In genomic region chr3:48655586-48655985, GRCh38 we compare ENCODE assay signal across 8 cellular contexts. TPM values are rescaled to one million over a fixed set of nuclear protein-coding genes. Genes with fewer than 3 reads are reported as not detected.
A peak's percentile ranks its signal among the peaks of the same experiment; 100 is the strongest.
DNase-seq lines count a peak whose midpoint lies in the region; ATAC-seq and TF ChIP-seq lines count a peak whose summit lies in the region.

No MANE protein-coding gene starts in this region.

- H2BK15ac ChIP-seq in neuronal stem cell (ENCODE audit: low read length): peak overlapping the region; percentile 8

- H4K8ac ChIP-seq in neuronal stem cell (ENCODE audit: low read depth, low read length): no peak overlapping the region

- TF ChIP-seq POLR2A in heart left ventricle (IDR thresholded peaks at IDR 0.05) (no peak), uterus (IDR thresholded peaks at IDR 0.05) (no peak)

- WGBS in heart left ventricle, 4 donors: 13 to 16% (median 15%) methylated on average over 20 to 27 of the region's 27 CpGs
- WGBS in neuronal stem cell (ENCODE audit: extremely low coverage in 2 of 2, insufficient read length in 2 of 2, insufficient replicate concordance in 1 of 2), 2 donors: no CpG with 5 or more reads among the region's 27 CpGs

- H3K36me3 ChIP-seq in heart left ventricle (no peaks in the 10 kb centered on the region), neuronal stem cell (replicated peaks in 1 of 2; ENCODE audit: control insufficient read depth in 2 of 2, insufficient read depth in 2 of 2, low read length in 2 of 2) (peaks cover 45 to 92% of the 10 kb centered on the region in 2 donors), uterus (no peaks in the 10 kb centered on the region)

- peak overlapping the region in 6 of 12 donors; percentile 65 to 79 (median 72) for H3K27ac ChIP-seq in heart left ventricle
- peak overlapping the region; percentile 80 for H3K27ac ChIP-seq in neuronal stem cell (replicated peaks; ENCODE audit: low read length)
- peak overlapping the region; percentile 3 to 64 for H3K27ac ChIP-seq in uterus

- H3K4me3 ChIP-seq in heart left ventricle (peak overlapping the region; percentile 33 to 83 (median 68)), neuronal stem cell (ENCODE audit: low read length in 2 of 2) (no peak overlapping the region), uterus (peak overlapping the region; percentile 26 to 40)

- H3K4me3 Mint-ChIP-seq in central memory CD8-positive, alpha-beta T cell: peak overlapping the region; percentile 79

- peak overlapping the region; percentile 14 for H2BK12ac ChIP-seq in neuronal stem cell (ENCODE audit: low read length)

- no peak for TF ChIP-seq CTCF in heart left ventricle (IDR thresholded peaks at IDR 0.05)
- TF ChIP-seq CTCF in uterus (IDR thresholded peaks at IDR 0.05): no peak

- H2AK5ac ChIP-seq in neuronal stem cell (ENCODE audit: low read depth, low read length): peak overlapping the region; percentile 6

- intact Hi-C loops in heart left ventricle (cut with DNase I): no loop called here
- intact Hi-C loops in Right ventricle myocardium superior (cut with DNase I): no loop called here
- intact Hi-C loops in uterus (cut with DNase I; ENCODE audit: low total_unique reads): no loop called here

- no peak overlapping the region for H4K91ac ChIP-seq in neuronal stem cell (ENCODE audit: low read depth, low read length, poor library complexity)

- H3K9ac ChIP-seq in neuronal stem cell (ENCODE audit: low read depth, low read length, poor library complexity): peak overlapping the region; percentile 86

- peaks cover 5% of the 10 kb centered on the region for H3K79me1 ChIP-seq in neuronal stem cell (ENCODE audit: low read depth, low read length)

- no peak overlapping the region for H3K4ac ChIP-seq in neuronal stem cell (ENCODE audit: low read length)

- H3K14ac ChIP-seq in neuronal stem cell (ENCODE audit: low read length): peak overlapping the region; percentile 97

- H3K18ac ChIP-seq in neuronal stem cell (ENCODE audit: low read length): peak overlapping the region; percentile 86

- no peaks in the 10 kb centered on the region for H3K4me1 Mint-ChIP-seq in central memory CD8-positive, alpha-beta T cell

- H3K9me3 ChIP-seq in heart left ventricle: no peaks in the 10 kb centered on the region
- H3K9me3 ChIP-seq in neuronal stem cell (replicated peaks in 1 of 2; ENCODE audit: control insufficient read depth in 2 of 2, insufficient read depth in 1 of 2, low read depth in 1 of 2, low read length in 2 of 2): peaks cover 3 to 18% of the 10 kb centered on the region in 2 donors
- H3K9me3 ChIP-seq in uterus: no peaks in the 10 kb centered on the region

- H3K4me1 ChIP-seq in heart left ventricle: peaks cover 0 to 19% (median 11%) of the 10 kb centered on the region in 12 donors
- H3K4me1 ChIP-seq in neuronal stem cell (ENCODE audit: control insufficient read depth in 2 of 2, insufficient read depth in 1 of 2, low read depth in 1 of 2, low read length in 2 of 2): peaks cover 0 to 10% of the 10 kb centered on the region in 2 donors
- no peaks in the 10 kb centered on the region for H3K4me1 ChIP-seq in uterus

- no peaks in the 10 kb centered on the region for H3K9me3 Mint-ChIP-seq in central memory CD8-positive, alpha-beta T cell

- H2BK5ac ChIP-seq in neuronal stem cell (ENCODE audit: low read length): no peak overlapping the region

- ATAC-seq in heart left ventricle: no peak
- ATAC-seq in Right ventricle myocardium superior (ENCODE audit: poor library complexity): no peak
- peak; percentile 54 for ATAC-seq in central memory CD8-positive, alpha-beta T cell (replicated peaks; ENCODE audit: extremely low read depth, poor library complexity, severe bottlenecking)
- ATAC-seq in GM21447 (IDR thresholded peaks at IDR 0.05; ENCODE audit: unreplicated experiment): no peak

- H2BK120ac ChIP-seq in neuronal stem cell (ENCODE audit: low read depth, low read length): no peak overlapping the region

- peaks cover 0 to 3% (median 0%) of the 10 kb centered on the region in 9 donors for H3K27me3 ChIP-seq in heart left ventricle
- no peaks in the 10 kb centered on the region for H3K27me3 ChIP-seq in neuronal stem cell (ENCODE audit: control insufficient read depth in 3 of 3, insufficient read depth in 3 of 3, low read depth in 1 of 3, low read length in 3 of 3)
- no peaks in the 10 kb centered on the region for H3K27me3 ChIP-seq in uterus

- H3K36me3 Mint-ChIP-seq in central memory CD8-positive, alpha-beta T cell (ENCODE audit: insufficient read depth): peaks cover 8% of the 10 kb centered on the region

- peak overlapping the region; percentile 70 for H3K4me2 ChIP-seq in neuronal stem cell (ENCODE audit: insufficient read depth, low read length, poor library complexity, severe bottlenecking)

- H2AFZ ChIP-seq in neuronal stem cell (ENCODE audit: low read length): no peak overlapping the region

- H3K27me3 Mint-ChIP-seq in central memory CD8-positive, alpha-beta T cell: no peaks in the 10 kb centered on the region

- peak overlapping the region; percentile 69 for H3K27ac Mint-ChIP-seq in central memory CD8-positive, alpha-beta T cell (ENCODE audit: low read depth)

- DNase-seq in heart left ventricle (no peak), Right ventricle myocardium superior (no peak), neuronal stem cell (ENCODE audit: low spot score) (no peak), uterus (no peak), HK-2 (ENCODE audit: unreplicated experiment) (no peak), T1000 (lab: John Stamatoyannopoulos, UW) (no peak)
- peak in 1 of 2 donors; percentile 31 for DNase-seq in central memory CD8-positive, alpha-beta T cell (ENCODE audit: low spot score in 2 of 2)

- peak overlapping the region; percentile 82 for H3K23ac ChIP-seq in neuronal stem cell (ENCODE audit: low read depth, low read length, poor library complexity)

RNA-seq across cellular contexts. Expression of gene CELSR3, which starts 7.1 kb away (rescaled TPM):
- total RNA-seq in heart left ventricle: under 1 TPM; 0.10 to 0.36 (median 0.19) TPM
- under 1 TPM; 0.18 to 0.23 TPM for polyA plus RNA-seq in heart left ventricle
- 0.16 TPM for total RNA-seq in Right ventricle myocardium superior
- 8.4 TPM for polyA plus RNA-seq in neuronal stem cell (2013, experiment 1 of 2)
- 8.5 TPM for polyA plus RNA-seq in neuronal stem cell (2013, experiment 2 of 2)
- total RNA-seq in uterus: 1 to 10 TPM in 2 of 4 donors, under 1 TPM in 1, not detected in 1; under 0.01 to 3.4 (median 1.3) TPM

RNA-seq across cellular contexts. Expression of gene SLC26A6, which starts 20.3 kb away (rescaled TPM):
- total RNA-seq in heart left ventricle (10 to 100 TPM in 3 of 9 donors, 1 to 10 TPM in 6; 6.7 to 14.6 (median 9.2) TPM), Right ventricle myocardium superior (10.8 TPM), uterus (10 to 100 TPM in 3 of 4 donors, under 1 TPM in 1; 0.59 to 98.1 (median 15.2) TPM)
- 10 to 100 TPM; 10.0 to 12.9 TPM for polyA plus RNA-seq in heart left ventricle
- polyA plus RNA-seq in neuronal stem cell (2013, experiment 1 of 2): 30.0 TPM
- polyA plus RNA-seq in neuronal stem cell (2013, experiment 2 of 2): 29.9 TPM

RNA-seq across cellular contexts. Expression of gene NCKIPSD, which starts 30.1 kb away (rescaled TPM):
- total RNA-seq in heart left ventricle: 10 to 100 TPM in 7 of 9 donors, 1 to 10 TPM in 2; 9.8 to 47.6 (median 14.7) TPM
- 10 to 100 TPM; 11.5 to 16.9 TPM for polyA plus RNA-seq in heart left ventricle
- 13.3 TPM for total RNA-seq in Right ventricle myocardium superior
- polyA plus RNA-seq in neuronal stem cell (2013, experiment 1 of 2): 17.6 TPM
- polyA plus RNA-seq in neuronal stem cell (2013, experiment 2 of 2): 17.5 TPM
- total RNA-seq in uterus: 10 to 100 TPM; 11.0 to 48.9 (median 25.6) TPM

RNA-seq across cellular contexts. Expression of gene TMEM89, which starts 34.0 kb away (rescaled TPM):
- total RNA-seq in heart left ventricle (not detected), Right ventricle myocardium superior (not detected), uterus (not detected)
- polyA plus RNA-seq in heart left ventricle: not detected
- polyA plus RNA-seq in neuronal stem cell (2013, experiment 1 of 2): 0.15 TPM
- polyA plus RNA-seq in neuronal stem cell (2013, experiment 2 of 2): not detected

RNA-seq across cellular contexts. Expression of gene UQCRC1, which starts 46.1 kb away (rescaled TPM):
- 1,000 to 10,000 TPM in 5 of 9 donors, 100 to 1,000 TPM in 4; 580 to 2,191 (median 1,008) TPM for total RNA-seq in heart left ventricle
- 1,000 to 10,000 TPM in 1 of 2 donors, 100 to 1,000 TPM in 1; 802 to 1,337 TPM for polyA plus RNA-seq in heart left ventricle
- total RNA-seq in Right ventricle myocardium superior: 1,265 TPM
- polyA plus RNA-seq in neuronal stem cell (2013, experiment 1 of 2): 137 TPM
- 134 TPM for polyA plus RNA-seq in neuronal stem cell (2013, experiment 2 of 2)
- total RNA-seq in uterus: 100 to 1,000 TPM in 3 of 4 donors, 10 to 100 TPM in 1; 54.4 to 409 (median 155) TPM

Comparison
In these comparisons a context has a peak if more than half of its experiments do, and no peak if none do; other contexts are left out.
1. H3K4me3 ChIP-seq: peak in heart left ventricle (12 of 12) and uterus (2 of 2); none in neuronal stem cell (0 of 2).